In the genomic region with DNA sequence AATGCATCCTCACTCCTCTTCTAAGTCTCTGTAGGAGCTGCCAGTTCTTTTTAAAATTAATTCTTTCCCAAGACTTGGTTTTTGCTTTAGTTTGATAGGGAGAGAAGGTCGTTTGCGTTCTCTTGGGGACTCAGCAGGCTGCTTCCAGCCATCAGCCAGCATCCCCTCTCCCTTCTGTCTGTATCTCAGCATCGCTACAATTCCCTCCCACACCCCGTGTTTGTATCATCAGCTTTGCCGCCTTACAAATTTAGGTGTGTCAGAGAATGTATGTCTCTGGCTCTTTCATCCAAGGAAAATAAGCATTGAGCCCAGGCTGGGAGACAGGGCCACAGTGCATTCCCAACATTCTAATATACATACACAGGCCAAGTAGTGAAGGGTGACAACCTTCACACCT, we compare ENCODE assay signal across 1 cellular context.
A peak's percentile ranks its signal among the peaks of the same experiment; 100 is the strongest.
TF ChIP-seq lines count a peak whose summit lies in the region.

No MANE protein-coding gene starts in this region.

TF ChIP-seq in H1, 55 proteins besides CTCF, POLR2A, EP300 and RAD21:
- TF ChIP-seq GTF2F1 (IDR thresholded peaks at IDR 0.05; ENCODE audit: borderline replicate concordance, low read depth, low read length) (no peak), HDAC2 (IDR thresholded peaks at IDR 0.05; ENCODE audit: borderline replicate concordance in 1 of 2, low read depth in 2 of 2, low read length in 2 of 2) (no peak), ASH2L (IDR thresholded peaks at IDR 0.05; ENCODE audit: low read length) (no peak), SP1 (IDR thresholded peaks at IDR 0.05; ENCODE audit: low read depth, low read length) (no peak), CBX8 (IDR thresholded peaks at IDR 0.05; ENCODE audit: borderline replicate concordance, low read depth, low read length) (peak; percentile 28; the same call in 1 of the 2 replicates), RNF2 (IDR thresholded peaks at IDR 0.05; ENCODE audit: borderline replicate concordance, low read depth, low read length, missing control alignments, poor library complexity, severe bottlenecking) (peak; percentile 55), EGR1 (IDR thresholded peaks at IDR 0.05; ENCODE audit: borderline replicate concordance, low read depth, low read length) (no peak)
- TF ChIP-seq, protein P1, sequence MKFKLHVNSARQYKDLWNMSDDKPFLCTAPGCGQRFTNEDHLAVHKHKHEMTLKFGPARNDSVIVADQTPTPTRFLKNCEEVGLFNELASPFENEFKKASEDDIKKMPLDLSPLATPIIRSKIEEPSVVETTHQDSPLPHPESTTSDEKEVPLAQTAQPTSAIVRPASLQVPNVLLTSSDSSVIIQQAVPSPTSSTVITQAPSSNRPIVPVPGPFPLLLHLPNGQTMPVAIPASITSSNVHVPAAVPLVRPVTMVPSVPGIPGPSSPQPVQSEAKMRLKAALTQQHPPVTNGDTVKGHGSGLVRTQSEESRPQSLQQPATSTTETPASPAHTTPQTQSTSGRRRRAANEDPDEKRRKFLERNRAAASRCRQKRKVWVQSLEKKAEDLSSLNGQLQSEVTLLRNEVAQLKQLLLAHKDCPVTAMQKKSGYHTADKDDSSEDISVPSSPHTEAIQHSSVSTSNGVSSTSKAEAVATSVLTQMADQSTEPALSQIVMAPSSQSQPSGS (IDR thresholded peaks at IDR 0.05; ENCODE audit: low read length): no peak
